Comparison of ENCODE assay signal across 1 cellular context in genomic region chr14:105029402-105029801, GRCh38.
TF ChIP-seq lines count a peak whose summit lies in the region.

No MANE protein-coding gene starts in this region.

TF ChIP-seq in SK-N-SH, 30 proteins besides CTCF, POLR2A, EP300 and RAD21 (continued from another document):
- TF ChIP-seq MXI1 (IDR thresholded peaks at IDR 0.05; ENCODE audit: low read depth, low read length): no peak
